Comparison of ENCODE assay signal across 17 cellular contexts in genomic region chr3:150128126-150128525, GRCh38.
DNase-seq lines count a peak whose midpoint lies in the region; ATAC-seq, FAIRE-seq and TF ChIP-seq lines count a peak whose summit lies in the region.
"Had no signal": no experiment of that assay in that cellular context is flagged by ENCODE, and none has a peak within 500 bp of the region (broad histone marks: within the 10 kb centered on the region; RNA-seq: fewer than 3 reads in every experiment).

No MANE protein-coding gene starts in this region.

- no peak overlapping the region for H2BK5ac ChIP-seq in H1 (ENCODE audit: low read depth, low read length)

- no peak for FAIRE-seq in H1 (lab: Jason Lieb, UNC)
- FAIRE-seq: GM12892 had no signal

- H3K4me1 ChIP-seq in H1 (replicated peaks in 1 of 4; ENCODE audit: control insufficient read depth in 3 of 4, insufficient read depth in 4 of 4, low read length in 3 of 4): peaks cover 10 to 16% (median 13%) of the 10 kb centered on the region in 4 experiments; a peak in 6 of 7 replicates

- no peak overlapping the region for H3K56ac ChIP-seq in H1 (replicated peaks; ENCODE audit: insufficient read length, low read depth, low read length)

- no peak overlapping the region for H3K4me3 Mint-ChIP-seq in T-helper 17 cell
- H3K4me3 Mint-ChIP-seq: B cell; CD4-positive, alpha-beta T cell had no signal

- H4K8ac ChIP-seq in H1 (ENCODE audit: extremely low read depth, insufficient read depth, low read length): no peak overlapping the region

- TF ChIP-seq CTCF in H1 (IDR thresholded peaks at IDR 0.05; ENCODE audit: control extremely low read depth in 1 of 3, insufficient read depth in 1 of 3, low read depth in 1 of 3, low read length in 3 of 3): no peak

- no peak overlapping the region for H3K23ac ChIP-seq in H1 (ENCODE audit: insufficient read length)

- H3K14ac ChIP-seq in H1 (ENCODE audit: insufficient read length): no peak overlapping the region

- no peaks in the 10 kb centered on the region for H3K27me3 ChIP-seq in H1 (replicated peaks in 1 of 4; ENCODE audit: control insufficient read depth in 3 of 4, extremely low read depth in 1 of 4, insufficient read depth in 3 of 4, low read length in 3 of 4)

- H3K4me1 Mint-ChIP-seq in T-helper 17 cell: no peaks in the 10 kb centered on the region
- H3K4me1 Mint-ChIP-seq: B cell had no signal

- no peak overlapping the region for H3K27ac Mint-ChIP-seq in T-helper 17 cell
- H3K27ac Mint-ChIP-seq: B cell; CD4-positive, alpha-beta T cell had no signal

- CTCF ChIA-PET in H1 (lab: Charles Lee; ENCODE audit: partially characterized antibody): no interaction called here

- no peaks in the 10 kb centered on the region for H4K20me1 ChIP-seq in H1 (replicated peaks in 1 of 2; ENCODE audit: control insufficient read depth in 1 of 2, insufficient read depth in 2 of 2, low read length in 2 of 2)

- H2AFZ ChIP-seq in H1 (ENCODE audit: low read length): no peak overlapping the region

- H3K4ac ChIP-seq in H1 (replicated peaks; ENCODE audit: insufficient read length, low read depth, low read length): no peak overlapping the region

- no peaks in the 10 kb centered on the region for H3K23me2 ChIP-seq in H1 (ENCODE audit: low read depth, low read length)

- H3K79me1 ChIP-seq in H1 (ENCODE audit: low read depth, low read length): no peaks in the 10 kb centered on the region

- H2BK120ac ChIP-seq in H1 (replicated peaks; ENCODE audit: low read depth, low read length): no peak overlapping the region

- no peak for ATAC-seq in T-helper 17 cell
- ATAC-seq in HG03439 (IDR thresholded peaks at IDR 0.05; ENCODE audit: unreplicated experiment): no peak
- ATAC-seq: HCT116 had no signal

- H3K4me2 ChIP-seq in H1 (ENCODE audit: insufficient read depth in 1 of 2, low read depth in 2 of 2, low read length in 2 of 2): no peak overlapping the region

- H2BK12ac ChIP-seq in H1 (ENCODE audit: low read depth, low read length): 0 out of 2 replicates have a peak overlapping the region, but pooled peaks have one; percentile 0

- no peaks in the 10 kb centered on the region for H3K36me3 ChIP-seq in H1 (ENCODE audit: control insufficient read depth in 2 of 4, insufficient read depth in 4 of 4, low read length in 3 of 4)

- POLR2A ChIA-PET in H1 (lab: Charles Lee; ENCODE audit: partially characterized antibody): no interaction called here

- H3K79me2 ChIP-seq in H1 (ENCODE audit: control insufficient read depth in 1 of 2, insufficient read depth in 2 of 2, low read length in 2 of 2): no peaks in the 10 kb centered on the region

- H2AK5ac ChIP-seq in H1 (ENCODE audit: low read depth, low read length): no peak overlapping the region

- no peak for TF ChIP-seq EP300 in H1 (IDR thresholded peaks at IDR 0.05; ENCODE audit: borderline replicate concordance in 1 of 2, low read depth in 2 of 2, low read length in 2 of 2)

- no peak overlapping the region for H2BK20ac ChIP-seq in H1 (ENCODE audit: low read length)

- H3K18ac ChIP-seq in H1 (ENCODE audit: extremely low read depth, low read length): no peak overlapping the region

- no peak overlapping the region for H3K27ac ChIP-seq in H1 (ENCODE audit: low read depth, low read length)
- H3K27ac ChIP-seq: HL-60 had no signal

- no peak for TF ChIP-seq POLR2A in H1 (IDR thresholded peaks at IDR 0.05; ENCODE audit: control extremely low read depth in 1 of 2, low read depth in 2 of 2, low read length in 2 of 2)

- TF ChIP-seq RAD21 in H1 (IDR thresholded peaks at IDR 0.05 in 1 of 2, conservative IDR thresholded peaks at IDR 0.05 in 1 of 2; ENCODE audit: low read depth in 2 of 2, low read length in 2 of 2): no peak

- no peak overlapping the region for H4K5ac ChIP-seq in H1 (ENCODE audit: insufficient read length, low read depth, low read length)

- H3K9ac ChIP-seq in H1 (replicated peaks in 1 of 4; ENCODE audit: extremely low read depth in 1 of 4, low read depth in 3 of 4, low read length in 3 of 4): no peak overlapping the region

- peak; percentile 45 for DNase-seq in COLO829 (ENCODE audit: low spot score)
- no peak for DNase-seq in H1 (ENCODE audit: low read depth in 1 of 2, low spot score in 2 of 2)
- peak; percentile 34 to 60 for DNase-seq in hippocampal formation (lab: John Stamatoyannopoulos, UW)
- DNase-seq in pons (ENCODE audit: low spot score): peak; percentile 91
- no peak for DNase-seq in NCI-H524 treated with DMSO at 0.1 percent for 48 hours (lab: John Stamatoyannopoulos, UW)
- DNase-seq in SK-N-DZ (ENCODE audit: low spot score): no peak
- no peak for DNase-seq in T-helper 17 cell
- DNase-seq: 8988T; CD4-positive, alpha-beta T cell; DMS79 treated with DMSO at 0.1 percent for 48 hours; EL; GDM1 had no signal

- peaks cover 49% of the 10 kb centered on the region for H3K27me3 Mint-ChIP-seq in T-helper 17 cell

- peaks cover 2% of the 10 kb centered on the region for H3K36me3 Mint-ChIP-seq in T-helper 17 cell (ENCODE audit: low read depth)

- H4K91ac ChIP-seq in H1 (replicated peaks; ENCODE audit: insufficient read length, low read length): no peak overlapping the region

- no peak overlapping the region for H3K4me3 ChIP-seq in H1 (ENCODE audit: extremely low read depth in 1 of 4, insufficient read depth in 2 of 4, low read depth in 3 of 4, low read length in 4 of 4)

- 60% methylated on average over 3 of the region's 3 CpGs; no CpG with 5 or more reads in 1 of the 2 experiments for WGBS in H1 (ENCODE audit: extremely low coverage in 1 of 2, insufficient coverage in 1 of 2, insufficient read length in 1 of 2, insufficient replicate concordance in 2 of 2, low coverage in 1 of 2, low lambda C conversion rate in 2 of 2, missing lambda C conversion rate in 1 of 2), 2 experiments

- no peak overlapping the region for H2BK15ac ChIP-seq in H1 (ENCODE audit: low read length)

- H3K9me3 ChIP-seq in H1 (ENCODE audit: insufficient read depth in 2 of 2, low read depth in 1 of 2, low read length in 1 of 2) (no peaks in the 10 kb centered on the region), T-helper 17 cell (ENCODE audit: control insufficient read depth, low read length, poor library complexity, severe bottlenecking) (no peaks in the 10 kb centered on the region)

TF ChIP-seq in H1, 55 proteins besides CTCF, POLR2A, EP300 and RAD21:
- no peak for TF ChIP-seq YY1 (IDR thresholded peaks at IDR 0.05; ENCODE audit: low read depth, low read length)
- TF ChIP-seq TCF12 (IDR thresholded peaks at IDR 0.05; ENCODE audit: low read depth, low read length): no peak
- no peak for TF ChIP-seq SAP30 (IDR thresholded peaks at IDR 0.05; ENCODE audit: insufficient read depth, insufficient replicate concordance, low read length)
- no peak for TF ChIP-seq HDAC2 (IDR thresholded peaks at IDR 0.05; ENCODE audit: borderline replicate concordance in 1 of 2, low read depth in 2 of 2, low read length in 2 of 2)
- no peak for TF ChIP-seq EZH2 (IDR thresholded peaks at IDR 0.05; ENCODE audit: low read depth, low read length, severe bottlenecking)
- no peak for TF ChIP-seq HDAC6 (IDR thresholded peaks at IDR 0.05; ENCODE audit: low read depth, low read length)
- TF ChIP-seq ZNF274 (IDR thresholded peaks at IDR 0.05; ENCODE audit: borderline replicate concordance, extremely low read depth, low read length): no peak
- TF ChIP-seq RNF2 (IDR thresholded peaks at IDR 0.05; ENCODE audit: borderline replicate concordance, low read depth, low read length, missing control alignments, poor library complexity, severe bottlenecking): no peak
- TF ChIP-seq CTBP2 (IDR thresholded peaks at IDR 0.05; ENCODE audit: borderline replicate concordance, insufficient read depth, insufficient read length, low read length): no peak
- no peak for TF ChIP-seq RXRA (IDR thresholded peaks at IDR 0.05; ENCODE audit: insufficient read depth, low read depth, low read length)
- no peak for TF ChIP-seq SP1 (IDR thresholded peaks at IDR 0.05; ENCODE audit: low read depth, low read length)
TF ChIP-seq in H1: peak in this region for 0.

Comparison
In these comparisons a context has a peak if more than half of its experiments do, and no peak if none do; other contexts are left out.
1. DNase-seq: peak in COLO829 (single experiment), hippocampal formation (2 of 2) and pons (single experiment); none in H1 (0 of 2), NCI-H524 treated with DMSO at 0.1 percent for 48 hours (single experiment), SK-N-DZ (single experiment) and T-helper 17 cell (0 of 3).